1 cellular context compared by ENCODE assay signal in the genomic region with DNA sequence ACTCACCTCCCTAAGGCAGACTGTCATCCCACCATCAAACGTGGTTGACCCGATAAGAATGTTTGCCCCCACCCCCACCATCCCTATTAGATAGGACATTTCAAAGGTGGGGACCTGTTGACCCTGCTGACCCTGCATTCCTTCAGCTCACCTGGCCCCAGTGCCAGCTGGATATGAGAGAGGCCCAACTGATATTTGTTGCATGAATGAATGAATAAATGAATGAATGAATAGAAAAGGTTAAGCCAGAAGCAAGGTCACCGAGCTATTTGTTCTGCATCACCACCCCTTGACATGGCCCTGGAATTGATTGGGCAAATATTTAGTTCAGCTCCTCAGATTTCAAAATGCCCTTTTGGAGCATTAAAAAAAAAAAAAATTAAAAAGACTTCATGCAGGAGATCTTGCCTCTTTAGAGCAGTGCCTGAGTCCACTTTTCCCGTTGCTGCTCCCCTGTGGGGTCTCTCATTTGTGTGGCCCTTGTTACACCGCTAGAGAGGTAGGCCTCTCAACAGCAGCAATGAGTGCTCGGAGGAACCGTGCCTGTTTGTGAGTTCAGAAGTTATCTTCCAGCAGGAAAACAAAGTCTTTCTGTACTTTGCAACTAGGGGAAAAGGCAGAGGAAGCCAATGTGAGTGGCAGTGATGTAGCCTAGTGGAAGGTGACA.
TF ChIP-seq lines count a peak whose summit lies in the region.

No MANE protein-coding gene starts in this region.

TF ChIP-seq in HepG2, 621 proteins besides CTCF, POLR2A, EP300 and RAD21 (continued from another document and continues in another):
- TF ChIP-seq PPARG (CRISPR knock-in tag; conservative IDR thresholded peaks at IDR 0.05) (peak; percentile 98), TBX2 (CRISPR knock-in tag; IDR thresholded peaks at IDR 0.05; ENCODE audit: borderline replicate concordance) (peak; percentile 87), FOXP1 (IDR thresholded peaks at IDR 0.05) (no peak), FOXP1 (CRISPR knock-in tag; IDR thresholded peaks at IDR 0.05) (peak; percentile 61), ZNF256 (CRISPR knock-in tag; conservative IDR thresholded peaks at IDR 0.05) (0 out of 2 replicates have a peak, but pooled peaks have one; percentile 6), SRSF9 (IDR thresholded peaks at IDR 0.05; ENCODE audit: borderline replicate concordance, insufficient read depth, low read depth, low read length, poor library complexity, severe bottlenecking) (no peak), ZMYM2 (CRISPR knock-in tag; IDR thresholded peaks at IDR 0.05) (no peak), SOX6 (IDR thresholded peaks at IDR 0.05) (no peak), SOX6 (CRISPR knock-in tag; IDR thresholded peaks at IDR 0.05) (peak; percentile 95), MYNN (CRISPR knock-in tag; IDR thresholded peaks at IDR 0.05; ENCODE audit: low read depth) (no peak), ZNF33B (CRISPR knock-in tag; IDR thresholded peaks at IDR 0.05) (no peak), RXRA (CRISPR knock-in tag; IDR thresholded peaks at IDR 0.05) (peak; percentile 78), ZNF160 (CRISPR knock-in tag; IDR thresholded peaks at IDR 0.05) (no peak), GABPB1 (CRISPR knock-in tag; IDR thresholded peaks at IDR 0.05) (0 out of 2 replicates have a peak, but pooled peaks have one; percentile 26), NFKBIZ (CRISPR knock-in tag; IDR thresholded peaks at IDR 0.05) (peak; percentile 37; the same call in 1 of the 2 replicates), ZNF496 (CRISPR knock-in tag; IDR thresholded peaks at IDR 0.05; ENCODE audit: insufficient replicate concordance) (no peak), ZNF615 (CRISPR knock-in tag; IDR thresholded peaks at IDR 0.05; ENCODE audit: borderline replicate concordance) (no peak), ZBTB21 (CRISPR knock-in tag; IDR thresholded peaks at IDR 0.05) (no peak), NR1H2 (CRISPR knock-in tag; IDR thresholded peaks at IDR 0.05; ENCODE audit: borderline replicate concordance, low read depth) (no peak), NPAS2 (CRISPR knock-in tag; IDR thresholded peaks at IDR 0.05; ENCODE audit: borderline replicate concordance) (no peak), XRCC5 (optimal IDR thresholded peaks at IDR 0.05; ENCODE audit: low read length) (no peak), POGZ (CRISPR knock-in tag; IDR thresholded peaks at IDR 0.05) (no peak; the same call in 1 of the 2 replicates), CHCHD3 (CRISPR knock-in tag; IDR thresholded peaks at IDR 0.05) (no peak), RFX5 (IDR thresholded peaks at IDR 0.05; ENCODE audit: low read depth, low read length) (no peak), ZNF225 (CRISPR knock-in tag; IDR thresholded peaks at IDR 0.05) (no peak), SOX5 (CRISPR knock-in tag; IDR thresholded peaks at IDR 0.05; ENCODE audit: borderline replicate concordance) (peak; percentile 49; the same call in 1 of the 2 replicates), PHF5A (CRISPR knock-in tag; IDR thresholded peaks at IDR 0.05; ENCODE audit: low read depth, unreplicated experiment) (no peak), ELF4 (CRISPR knock-in tag; IDR thresholded peaks at IDR 0.05; ENCODE audit: borderline replicate concordance) (no peak), GATA4 (IDR thresholded peaks at IDR 0.05; ENCODE audit: borderline replicate concordance, low read depth) (peak; percentile 71; the same call in 1 of the 2 replicates), ZNF432 (CRISPR knock-in tag; IDR thresholded peaks at IDR 0.05; ENCODE audit: borderline replicate concordance) (no peak), SKI (IDR thresholded peaks at IDR 0.05; ENCODE audit: partially characterized antibody) (peak; percentile 35), DNMT1 (CRISPR knock-in tag; IDR thresholded peaks at IDR 0.05) (no peak), POLR2AphosphoS5 (IDR thresholded peaks at IDR 0.05; ENCODE audit: low read depth, low read length) (0 out of 2 replicates have a peak, but pooled peaks have one; percentile 11), ZNF441 (CRISPR knock-in tag; IDR thresholded peaks at IDR 0.05; ENCODE audit: borderline replicate concordance) (no peak), ZNF224 (CRISPR knock-in tag; IDR thresholded peaks at IDR 0.05) (no peak), TBX3 (IDR thresholded peaks at IDR 0.05; ENCODE audit: borderline replicate concordance) (no peak; the same call in 1 of the 2 replicates)
- TF ChIP-seq, protein P1, sequence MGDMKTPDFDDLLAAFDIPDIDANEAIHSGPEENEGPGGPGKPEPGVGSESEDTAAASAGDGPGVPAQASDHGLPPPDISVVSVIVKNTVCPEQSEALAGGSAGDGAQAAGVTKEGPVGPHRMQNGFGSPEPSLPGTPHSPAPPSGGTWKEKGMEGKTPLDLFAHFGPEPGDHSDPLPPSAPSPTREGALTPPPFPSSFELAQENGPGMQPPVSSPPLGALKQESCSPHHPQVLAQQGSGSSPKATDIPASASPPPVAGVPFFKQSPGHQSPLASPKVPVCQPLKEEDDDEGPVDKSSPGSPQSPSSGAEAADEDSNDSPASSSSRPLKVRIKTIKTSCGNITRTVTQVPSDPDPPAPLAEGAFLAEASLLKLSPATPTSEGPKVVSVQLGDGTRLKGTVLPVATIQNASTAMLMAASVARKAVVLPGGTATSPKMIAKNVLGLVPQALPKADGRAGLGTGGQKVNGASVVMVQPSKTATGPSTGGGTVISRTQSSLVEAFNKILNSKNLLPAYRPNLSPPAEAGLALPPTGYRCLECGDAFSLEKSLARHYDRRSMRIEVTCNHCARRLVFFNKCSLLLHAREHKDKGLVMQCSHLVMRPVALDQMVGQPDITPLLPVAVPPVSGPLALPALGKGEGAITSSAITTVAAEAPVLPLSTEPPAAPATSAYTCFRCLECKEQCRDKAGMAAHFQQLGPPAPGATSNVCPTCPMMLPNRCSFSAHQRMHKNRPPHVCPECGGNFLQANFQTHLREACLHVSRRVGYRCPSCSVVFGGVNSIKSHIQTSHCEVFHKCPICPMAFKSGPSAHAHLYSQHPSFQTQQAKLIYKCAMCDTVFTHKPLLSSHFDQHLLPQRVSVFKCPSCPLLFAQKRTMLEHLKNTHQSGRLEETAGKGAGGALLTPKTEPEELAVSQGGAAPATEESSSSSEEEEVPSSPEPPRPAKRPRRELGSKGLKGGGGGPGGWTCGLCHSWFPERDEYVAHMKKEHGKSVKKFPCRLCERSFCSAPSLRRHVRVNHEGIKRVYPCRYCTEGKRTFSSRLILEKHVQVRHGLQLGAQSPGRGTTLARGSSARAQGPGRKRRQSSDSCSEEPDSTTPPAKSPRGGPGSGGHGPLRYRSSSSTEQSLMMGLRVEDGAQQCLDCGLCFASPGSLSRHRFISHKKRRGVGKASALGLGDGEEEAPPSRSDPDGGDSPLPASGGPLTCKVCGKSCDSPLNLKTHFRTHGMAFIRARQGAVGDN (CRISPR knock-in tag; IDR thresholded peaks at IDR 0.05), result no peak
- TF ChIP-seq, protein P2, sequence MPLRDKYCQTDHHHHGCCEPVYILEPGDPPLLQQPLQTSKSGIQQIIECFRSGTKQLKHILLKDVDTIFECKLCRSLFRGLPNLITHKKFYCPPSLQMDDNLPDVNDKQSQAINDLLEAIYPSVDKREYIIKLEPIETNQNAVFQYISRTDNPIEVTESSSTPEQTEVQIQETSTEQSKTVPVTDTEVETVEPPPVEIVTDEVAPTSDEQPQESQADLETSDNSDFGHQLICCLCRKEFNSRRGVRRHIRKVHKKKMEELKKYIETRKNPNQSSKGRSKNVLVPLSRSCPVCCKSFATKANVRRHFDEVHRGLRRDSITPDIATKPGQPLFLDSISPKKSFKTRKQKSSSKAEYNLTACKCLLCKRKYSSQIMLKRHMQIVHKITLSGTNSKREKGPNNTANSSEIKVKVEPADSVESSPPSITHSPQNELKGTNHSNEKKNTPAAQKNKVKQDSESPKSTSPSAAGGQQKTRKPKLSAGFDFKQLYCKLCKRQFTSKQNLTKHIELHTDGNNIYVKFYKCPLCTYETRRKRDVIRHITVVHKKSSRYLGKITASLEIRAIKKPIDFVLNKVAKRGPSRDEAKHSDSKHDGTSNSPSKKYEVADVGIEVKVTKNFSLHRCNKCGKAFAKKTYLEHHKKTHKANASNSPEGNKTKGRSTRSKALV (CRISPR knock-in tag; IDR thresholded peaks at IDR 0.05), result no peak
- TF ChIP-seq, protein P3, sequence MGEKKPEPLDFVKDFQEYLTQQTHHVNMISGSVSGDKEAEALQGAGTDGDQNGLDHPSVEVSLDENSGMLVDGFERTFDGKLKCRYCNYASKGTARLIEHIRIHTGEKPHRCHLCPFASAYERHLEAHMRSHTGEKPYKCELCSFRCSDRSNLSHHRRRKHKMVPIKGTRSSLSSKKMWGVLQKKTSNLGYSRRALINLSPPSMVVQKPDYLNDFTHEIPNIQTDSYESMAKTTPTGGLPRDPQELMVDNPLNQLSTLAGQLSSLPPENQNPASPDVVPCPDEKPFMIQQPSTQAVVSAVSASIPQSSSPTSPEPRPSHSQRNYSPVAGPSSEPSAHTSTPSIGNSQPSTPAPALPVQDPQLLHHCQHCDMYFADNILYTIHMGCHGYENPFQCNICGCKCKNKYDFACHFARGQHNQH (CRISPR knock-in tag; IDR thresholded peaks at IDR 0.05), result peak; percentile 83
- TF ChIP-seq, protein P4, sequence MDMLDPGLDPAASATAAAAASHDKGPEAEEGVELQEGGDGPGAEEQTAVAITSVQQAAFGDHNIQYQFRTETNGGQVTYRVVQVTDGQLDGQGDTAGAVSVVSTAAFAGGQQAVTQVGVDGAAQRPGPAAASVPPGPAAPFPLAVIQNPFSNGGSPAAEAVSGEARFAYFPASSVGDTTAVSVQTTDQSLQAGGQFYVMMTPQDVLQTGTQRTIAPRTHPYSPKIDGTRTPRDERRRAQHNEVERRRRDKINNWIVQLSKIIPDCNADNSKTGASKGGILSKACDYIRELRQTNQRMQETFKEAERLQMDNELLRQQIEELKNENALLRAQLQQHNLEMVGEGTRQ (IDR thresholded peaks at IDR 0.05; ENCODE audit: low read depth, low read length), result no peak
- TF ChIP-seq, protein P4 (CRISPR knock-in tag; IDR thresholded peaks at IDR 0.05; ENCODE audit: borderline replicate concordance), result no peak
- TF ChIP-seq, protein P5, sequence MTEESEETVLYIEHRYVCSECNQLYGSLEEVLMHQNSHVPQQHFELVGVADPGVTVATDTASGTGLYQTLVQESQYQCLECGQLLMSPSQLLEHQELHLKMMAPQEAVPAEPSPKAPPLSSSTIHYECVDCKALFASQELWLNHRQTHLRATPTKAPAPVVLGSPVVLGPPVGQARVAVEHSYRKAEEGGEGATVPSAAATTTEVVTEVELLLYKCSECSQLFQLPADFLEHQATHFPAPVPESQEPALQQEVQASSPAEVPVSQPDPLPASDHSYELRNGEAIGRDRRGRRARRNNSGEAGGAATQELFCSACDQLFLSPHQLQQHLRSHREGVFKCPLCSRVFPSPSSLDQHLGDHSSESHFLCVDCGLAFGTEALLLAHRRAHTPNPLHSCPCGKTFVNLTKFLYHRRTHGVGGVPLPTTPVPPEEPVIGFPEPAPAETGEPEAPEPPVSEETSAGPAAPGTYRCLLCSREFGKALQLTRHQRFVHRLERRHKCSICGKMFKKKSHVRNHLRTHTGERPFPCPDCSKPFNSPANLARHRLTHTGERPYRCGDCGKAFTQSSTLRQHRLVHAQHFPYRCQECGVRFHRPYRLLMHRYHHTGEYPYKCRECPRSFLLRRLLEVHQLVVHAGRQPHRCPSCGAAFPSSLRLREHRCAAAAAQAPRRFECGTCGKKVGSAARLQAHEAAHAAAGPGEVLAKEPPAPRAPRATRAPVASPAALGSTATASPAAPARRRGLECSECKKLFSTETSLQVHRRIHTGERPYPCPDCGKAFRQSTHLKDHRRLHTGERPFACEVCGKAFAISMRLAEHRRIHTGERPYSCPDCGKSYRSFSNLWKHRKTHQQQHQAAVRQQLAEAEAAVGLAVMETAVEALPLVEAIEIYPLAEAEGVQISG (CRISPR knock-in tag; IDR thresholded peaks at IDR 0.05), result no peak
- TF ChIP-seq, protein P6, sequence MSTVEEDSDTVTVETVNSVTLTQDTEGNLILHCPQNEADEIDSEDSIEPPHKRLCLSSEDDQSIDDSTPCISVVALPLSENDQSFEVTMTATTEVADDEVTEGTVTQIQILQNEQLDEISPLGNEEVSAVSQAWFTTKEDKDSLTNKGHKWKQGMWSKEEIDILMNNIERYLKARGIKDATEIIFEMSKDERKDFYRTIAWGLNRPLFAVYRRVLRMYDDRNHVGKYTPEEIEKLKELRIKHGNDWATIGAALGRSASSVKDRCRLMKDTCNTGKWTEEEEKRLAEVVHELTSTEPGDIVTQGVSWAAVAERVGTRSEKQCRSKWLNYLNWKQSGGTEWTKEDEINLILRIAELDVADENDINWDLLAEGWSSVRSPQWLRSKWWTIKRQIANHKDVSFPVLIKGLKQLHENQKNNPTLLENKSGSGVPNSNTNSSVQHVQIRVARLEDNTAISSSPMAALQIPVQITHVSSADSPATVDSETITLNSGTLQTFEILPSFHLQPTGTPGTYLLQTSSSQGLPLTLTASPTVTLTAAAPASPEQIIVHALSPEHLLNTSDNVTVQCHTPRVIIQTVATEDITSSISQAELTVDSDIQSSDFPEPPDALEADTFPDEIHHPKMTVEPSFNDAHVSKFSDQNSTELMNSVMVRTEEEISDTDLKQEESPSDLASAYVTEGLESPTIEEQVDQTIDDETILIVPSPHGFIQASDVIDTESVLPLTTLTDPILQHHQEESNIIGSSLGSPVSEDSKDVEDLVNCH (CRISPR knock-in tag; IDR thresholded peaks at IDR 0.05), result no peak
- TF ChIP-seq, protein P7, sequence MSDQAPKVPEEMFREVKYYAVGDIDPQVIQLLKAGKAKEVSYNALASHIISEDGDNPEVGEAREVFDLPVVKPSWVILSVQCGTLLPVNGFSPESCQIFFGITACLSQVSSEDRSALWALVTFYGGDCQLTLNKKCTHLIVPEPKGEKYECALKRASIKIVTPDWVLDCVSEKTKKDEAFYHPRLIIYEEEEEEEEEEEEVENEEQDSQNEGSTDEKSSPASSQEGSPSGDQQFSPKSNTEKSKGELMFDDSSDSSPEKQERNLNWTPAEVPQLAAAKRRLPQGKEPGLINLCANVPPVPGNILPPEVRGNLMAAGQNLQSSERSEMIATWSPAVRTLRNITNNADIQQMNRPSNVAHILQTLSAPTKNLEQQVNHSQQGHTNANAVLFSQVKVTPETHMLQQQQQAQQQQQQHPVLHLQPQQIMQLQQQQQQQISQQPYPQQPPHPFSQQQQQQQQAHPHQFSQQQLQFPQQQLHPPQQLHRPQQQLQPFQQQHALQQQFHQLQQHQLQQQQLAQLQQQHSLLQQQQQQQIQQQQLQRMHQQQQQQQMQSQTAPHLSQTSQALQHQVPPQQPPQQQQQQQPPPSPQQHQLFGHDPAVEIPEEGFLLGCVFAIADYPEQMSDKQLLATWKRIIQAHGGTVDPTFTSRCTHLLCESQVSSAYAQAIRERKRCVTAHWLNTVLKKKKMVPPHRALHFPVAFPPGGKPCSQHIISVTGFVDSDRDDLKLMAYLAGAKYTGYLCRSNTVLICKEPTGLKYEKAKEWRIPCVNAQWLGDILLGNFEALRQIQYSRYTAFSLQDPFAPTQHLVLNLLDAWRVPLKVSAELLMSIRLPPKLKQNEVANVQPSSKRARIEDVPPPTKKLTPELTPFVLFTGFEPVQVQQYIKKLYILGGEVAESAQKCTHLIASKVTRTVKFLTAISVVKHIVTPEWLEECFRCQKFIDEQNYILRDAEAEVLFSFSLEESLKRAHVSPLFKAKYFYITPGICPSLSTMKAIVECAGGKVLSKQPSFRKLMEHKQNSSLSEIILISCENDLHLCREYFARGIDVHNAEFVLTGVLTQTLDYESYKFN (CRISPR knock-in tag; conservative IDR thresholded peaks at IDR 0.05), result peak; percentile 95
